8 cellular contexts compared by ENCODE assay signal in the genomic region with DNA sequence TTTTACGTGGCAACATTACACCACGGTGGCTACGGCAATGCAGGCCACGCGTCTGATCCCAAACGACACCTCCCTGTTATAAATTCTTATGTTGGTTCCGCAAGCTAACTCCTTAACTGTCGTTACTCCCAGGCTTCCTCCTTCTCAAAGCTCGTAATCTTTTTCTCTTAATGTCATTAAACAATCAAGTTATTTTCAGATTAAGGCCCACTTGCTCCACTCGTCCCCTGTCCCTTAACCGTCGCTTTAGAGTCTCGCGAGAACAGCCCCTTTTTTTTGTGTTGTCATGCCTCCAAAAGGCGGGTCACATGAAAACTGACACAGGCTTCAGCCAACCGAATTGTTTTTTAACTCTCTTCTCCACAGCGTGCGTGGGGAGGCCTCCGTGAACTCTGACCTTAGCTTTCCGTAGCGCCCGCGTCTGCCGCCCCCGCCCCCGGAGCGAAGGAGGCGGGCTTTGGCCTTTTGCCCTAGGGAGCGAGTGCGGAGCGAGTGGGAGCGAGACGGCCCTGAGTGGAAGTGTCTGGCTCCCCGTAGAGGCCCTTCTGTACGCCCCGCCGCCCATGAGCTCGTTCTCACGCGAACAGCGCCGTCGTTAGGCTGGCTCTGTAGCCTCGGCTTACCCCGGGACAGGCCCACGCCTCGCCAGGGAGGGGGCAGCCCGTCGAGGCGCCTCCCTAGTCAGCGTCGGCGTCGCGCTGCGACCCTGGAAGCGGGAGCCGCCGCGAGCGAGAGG. TPM values are rescaled to one million over a fixed set of nuclear protein-coding genes. Genes with fewer than 3 reads are reported as not detected.
DNase-seq lines count a peak whose midpoint lies in the region; ATAC-seq and TF ChIP-seq lines count a peak whose summit lies in the region.

A gene (plus strand): TSS at position 463 of the 736 bp plus-strand sequence. CDS start 360 bp downstream, outside the sequence.

- no peaks in the 10 kb centered on the region for H3K9me3 Mint-ChIP-seq in endothelial cell (ENCODE audit: unreplicated experiment)

- H3K4me1 Mint-ChIP-seq in endothelial cell (ENCODE audit: unreplicated experiment) = peaks cover 17% of the 10 kb centered on the region

- peak within 1 kb of the TSS; percentile 100 for H3K27ac Mint-ChIP-seq in endothelial cell (ENCODE audit: unreplicated experiment)

- H3K9me3 ChIP-seq in OCI-LY3 (ENCODE audit: insufficient read depth, low read length) = no peaks in the 10 kb centered on the region

- H3K79me2 ChIP-seq in OCI-LY3 (ENCODE audit: low read length) = peaks cover 48% of the 10 kb centered on the region

- peak within 1 kb of the TSS; percentile 83 for H2AFZ ChIP-seq in OCI-LY3 (ENCODE audit: low read depth, low read length)

- peak; percentile 81 for ATAC-seq in GM21526 (IDR thresholded peaks at IDR 0.05; ENCODE audit: low FRiP score, unreplicated experiment)

- peaks cover 38% of the 10 kb centered on the region for H4K20me1 ChIP-seq in OCI-LY3 (ENCODE audit: insufficient read depth, low read length)

- peaks cover 30% of the 10 kb centered on the region for H3K4me1 ChIP-seq in OCI-LY3 (ENCODE audit: low read length)

- peaks cover 9% of the 10 kb centered on the region for H3K36me3 ChIP-seq in OCI-LY3 (replicated peaks; ENCODE audit: low read depth, low read length)

- peaks cover 3% of the 10 kb centered on the region for H3K27me3 Mint-ChIP-seq in endothelial cell (ENCODE audit: unreplicated experiment)

- H3K36me3 Mint-ChIP-seq in endothelial cell (ENCODE audit: low read depth, unreplicated experiment) = no peaks in the 10 kb centered on the region

- peak within 1 kb of the TSS; percentile 99 for H3K4me3 Mint-ChIP-seq in endothelial cell (ENCODE audit: unreplicated experiment)

- H3K9ac ChIP-seq in OCI-LY3 (ENCODE audit: low read length) = peak within 1 kb of the TSS; percentile 98

- no peak for TF ChIP-seq CTCF in OCI-LY3 (IDR thresholded peaks at IDR 0.05; ENCODE audit: low read depth, low read length)
- no peak for TF ChIP-seq CTCF in endothelial cell (IDR thresholded peaks at IDR 0.05; ENCODE audit: unreplicated experiment)

- H3K4me3 ChIP-seq in OCI-LY3 (ENCODE audit: low read length) = peak within 1 kb of the TSS; percentile 99

- DNase-seq in D341Med (ENCODE audit: low spot score) (peak; percentile 94), HuH-7.5 (ENCODE audit: low spot score) (peak; percentile 80), activated T-cell treated with anti-CD3 and anti-CD28 coated beads for 1 hour (ENCODE audit: low read depth) (peak; percentile 91), endothelial cell (ENCODE audit: low spot score) (peak; percentile 88), midbrain (lab: John Stamatoyannopoulos, UW) (peak; percentile 99)
- DNase-seq in stimulated activated CD8-positive, alpha-beta memory T cell treated with anti-CD3 and anti-CD28 coated beads, Interleukin-2, amount 100 ng/mL, for 1 hour (ENCODE audit: low read depth in 2 of 2) = peak; percentile 88 to 91

- peak within 1 kb of the TSS; percentile 85 for H3K27ac ChIP-seq in OCI-LY3 (ENCODE audit: low read length)

- H3K27me3 ChIP-seq in OCI-LY3 (ENCODE audit: low read depth, low read length) = no peaks in the 10 kb centered on the region

- H3K4me2 ChIP-seq in OCI-LY3 (ENCODE audit: low read length) = peak within 1 kb of the TSS; percentile 89

RNA-seq across cellular contexts. Expression of the gene that starts here (rescaled TPM):
- total RNA-seq in endothelial cell (ENCODE audit: unreplicated experiment) = 206 TPM

Comparison
In these comparisons a context has a peak if more than half of its experiments do, and no peak if none do; other contexts are left out.
1. Peak in every context shown above with its lines: DNase-seq, ATAC-seq, H3K4me3 ChIP-seq and H3K27ac ChIP-seq.